Comparison of ENCODE assay signal across 1 cellular context in genomic region chr1:81020506-81020905, GRCh38.
TF ChIP-seq lines count a peak whose summit lies in the region.

No MANE protein-coding gene starts in this region.

TF ChIP-seq in WTC11, 78 proteins besides CTCF, POLR2A, EP300 and RAD21 (continued from another document):
- TF ChIP-seq STAT6 (CRISPR knock-in tag; conservative IDR thresholded peaks at IDR 0.05; ENCODE audit: low read depth) (no peak), FOXP4 (CRISPR knock-in tag; IDR thresholded peaks at IDR 0.05) (no peak), OVOL2 (CRISPR knock-in tag; IDR thresholded peaks at IDR 0.05; ENCODE audit: borderline replicate concordance) (no peak)
TF ChIP-seq in WTC11: peak in this region for 0.
